Comparison of ENCODE assay signal across 34 cellular contexts in the genomic region with DNA sequence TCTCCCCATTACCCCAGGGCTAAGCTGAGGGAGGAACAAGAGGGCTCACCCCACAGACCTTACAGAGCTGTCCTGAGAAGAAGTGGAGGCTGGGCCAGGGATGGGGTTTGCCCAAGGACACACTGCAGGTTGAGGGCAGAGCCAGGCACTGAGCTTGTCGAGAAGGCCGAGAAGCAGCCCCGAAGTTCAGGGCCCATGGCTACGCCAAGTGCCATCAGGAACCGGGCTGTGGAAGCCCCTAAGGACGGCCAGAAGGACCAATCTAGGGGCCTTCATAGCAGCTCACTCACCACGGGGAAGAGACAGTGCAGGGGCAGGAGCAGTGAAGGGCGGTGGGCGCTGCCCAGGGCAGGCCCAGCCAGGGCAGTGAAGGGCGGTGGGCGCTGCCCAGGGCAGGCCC. TPM values are rescaled to one million over a fixed set of nuclear protein-coding genes. Genes with fewer than 3 reads are reported as not detected.
"Had no signal": no experiment of that assay in that cellular context is flagged by ENCODE, and none has a peak within 500 bp of the region (broad histone marks: within the 10 kb centered on the region; RNA-seq: fewer than 3 reads in every experiment).

No MANE protein-coding gene starts in this region.

- DNase-seq: activated CD4-positive, alpha-beta memory T cell treated with anti-CD3 and anti-CD28 coated beads for 36 hours; activated CD4-positive, alpha-beta T cell treated with anti-CD3 and anti-CD28 coated beads for 4 hours; activated CD4-positive, alpha-beta T cell treated with anti-CD3 and anti-CD28 coated beads, Interleukin-2, amount 50 U/mL, for 1 hour; activated CD8-positive, alpha-beta memory T cell treated with anti-CD3 and anti-CD28 coated beads, Interleukin-2, amount 50 U/mL, for 4 hours; activated effector memory CD4-positive, alpha-beta T cell treated with Interleukin-2 at 50 U/mL for 16 hours; activated naive CD4-positive, alpha-beta T cell; activated naive CD8-positive, alpha-beta T cell treated with anti-CD3 and anti-CD28 coated beads, Interleukin-2, amount 50 U/mL, for 24 hours; activated T-cell treated with anti-CD3 and anti-CD28 coated beads for 4 hours; activated T-cell treated with anti-CD3 and anti-CD28 coated beads, Interleukin-2, amount 50 U/mL, for 48 hours; aorta; brain microvascular endothelial cell; central memory CD4-positive, alpha-beta T cell; Karpas-422; KBM-7; MG63; NCI-H1048; NCI-H1436 treated with DMSO at 0.1 percent for 48 hours; NCI-H1694 treated with DMSO at 0.1 percent for 48 hours; NCI-H2029; NCI-H345; NCI-H524 treated with DMSO at 0.1 percent for 48 hours; SHP77; SJCRH30 had no signal

- H3K4me3 ChIP-seq: MG63, SJCRH30, SK-N-MC had no signal

- H3K27ac Mint-ChIP-seq: activated CD4-positive, alpha-beta memory T cell treated with anti-CD3 and anti-CD28 coated beads for 36 hours; activated naive CD4-positive, alpha-beta T cell treated with anti-CD3 and anti-CD28 coated beads, Interleukin-2, amount 50 U/mL, for 24 hours; activated naive CD8-positive, alpha-beta T cell treated with anti-CD3 and anti-CD28 coated beads, Interleukin-2, amount 50 U/mL, for 24 hours; T-helper 2 cell treated with Interferon-gamma antibody and Interleukin-4, amounts not matched to agents 5 μg/mL and 100 μg/mL, for 36 hours; WTC11 had no signal

- H3K27me3 ChIP-seq: brain microvascular endothelial cell, MG63, SJCRH30 had no signal

- H3K27ac ChIP-seq: brain microvascular endothelial cell, SJCRH30, SK-N-MC had no signal

- H3K36me3 ChIP-seq: brain microvascular endothelial cell, MG63, SJCRH30 had no signal

- H3K4me3 Mint-ChIP-seq: activated CD4-positive, alpha-beta memory T cell treated with anti-CD3 and anti-CD28 coated beads for 36 hours; activated naive CD4-positive, alpha-beta T cell treated with anti-CD3 and anti-CD28 coated beads, Interleukin-2, amount 50 U/mL, for 24 hours; activated naive CD8-positive, alpha-beta T cell treated with anti-CD3 and anti-CD28 coated beads, Interleukin-2, amount 50 U/mL, for 24 hours; T-helper 2 cell treated with Interferon-gamma antibody and Interleukin-4, amounts not matched to agents 5 μg/mL and 100 μg/mL, for 36 hours; WTC11 had no signal

- H3K4me1 Mint-ChIP-seq: activated naive CD4-positive, alpha-beta T cell treated with anti-CD3 and anti-CD28 coated beads, Interleukin-2, amount 50 U/mL, for 24 hours; activated naive CD8-positive, alpha-beta T cell treated with anti-CD3 and anti-CD28 coated beads, Interleukin-2, amount 50 U/mL, for 24 hours had no signal

- ATAC-seq: activated CD4-positive, CD25-positive, alpha-beta regulatory T cell treated with anti-CD3 and anti-CD28 coated beads, Interleukin-2, amount 50 U/mL, for 24 hours; activated naive CD8-positive, alpha-beta T cell treated with anti-CD3 and anti-CD28 coated beads, Interleukin-2, amount 50 U/mL, for 24 hours; Panc1; WTC11 had no signal

- H3K27me3 Mint-ChIP-seq: activated CD4-positive, alpha-beta memory T cell treated with anti-CD3 and anti-CD28 coated beads for 36 hours; activated naive CD4-positive, alpha-beta T cell treated with anti-CD3 and anti-CD28 coated beads, Interleukin-2, amount 50 U/mL, for 24 hours; activated naive CD8-positive, alpha-beta T cell treated with anti-CD3 and anti-CD28 coated beads, Interleukin-2, amount 50 U/mL, for 24 hours had no signal

- H3K9me3 ChIP-seq: MG63, SJCRH30 had no signal

- FAIRE-seq: TTC549 had no signal

RNA-seq across cellular contexts. Expression of gene AGXT, which starts 18.6 kb away (rescaled TPM):
- total RNA-seq: activated CD4-positive, alpha-beta memory T cell treated with anti-CD3 and anti-CD28 coated beads for 36 hours; aorta; cerebellum; NCI-H460; T-helper 1 cell treated with Interleukin-12 subunit alpha and Interleukin-12 subunit beta and Interleukin-4 antibody, amounts not matched to agents 30 ng/mL and 1 ng/mL, for 36 hours had no signal
- polyA plus RNA-seq: aorta had no signal

RNA-seq across cellular contexts. Expression of gene MAB21L4, which starts 45.9 kb away (rescaled TPM):
- total RNA-seq: activated CD4-positive, alpha-beta memory T cell treated with anti-CD3 and anti-CD28 coated beads for 36 hours; aorta; cerebellum; NCI-H460; RPMI7951; T-helper 1 cell treated with Interleukin-12 subunit alpha and Interleukin-12 subunit beta and Interleukin-4 antibody, amounts not matched to agents 30 ng/mL and 1 ng/mL, for 36 hours; WTC11 had no signal

RNA-seq across cellular contexts. Expression of gene CROCC2, which starts 56.1 kb away (rescaled TPM):
- total RNA-seq: activated CD4-positive, alpha-beta memory T cell treated with anti-CD3 and anti-CD28 coated beads for 36 hours; cerebellum; NCI-H460; T-helper 1 cell treated with Interleukin-12 subunit alpha and Interleukin-12 subunit beta and Interleukin-4 antibody, amounts not matched to agents 30 ng/mL and 1 ng/mL, for 36 hours; WTC11 had no signal
- polyA plus RNA-seq: aorta had no signal
